Comparison of ENCODE assay signal across 24 cellular contexts in genomic region chr2:158963036-158963435, GRCh38.
"Had no signal": no experiment of that assay in that cellular context is flagged by ENCODE, and none has a peak within 500 bp of the region (broad histone marks: within the 10 kb centered on the region; RNA-seq: fewer than 3 reads in every experiment).

No MANE protein-coding gene starts in this region.

- H3K36me3 Mint-ChIP-seq: activated CD8-positive, alpha-beta memory T cell treated with anti-CD3 and anti-CD28 coated beads, Interleukin-2, amount 10 ng/mL, durations not matched to agents 7 days and 5 days; activated naive CD4-positive, alpha-beta T cell treated with anti-CD3 and anti-CD28 coated beads, Interleukin-2, amount 50 U/mL, for 24 hours; WTC11 had no signal

- H3K27ac ChIP-seq: body of pancreas, SJSA1 had no signal

- H3K36me3 ChIP-seq: SJSA1 had no signal

- H3K4me1 Mint-ChIP-seq: activated CD4-positive, alpha-beta T cell treated with anti-CD3 and anti-CD28 coated beads, Interleukin-2, amount 10 ng/mL, durations not matched to agents 24 days and 14 days; activated naive CD4-positive, alpha-beta T cell treated with anti-CD3 and anti-CD28 coated beads, Interleukin-2, amount 50 U/mL, for 24 hours had no signal

- H3K4me3 Mint-ChIP-seq: activated CD4-positive, alpha-beta T cell treated with anti-CD3 and anti-CD28 coated beads, Interleukin-2, amount 10 ng/mL, durations not matched to agents 24 days and 14 days; activated CD8-positive, alpha-beta memory T cell treated with anti-CD3 and anti-CD28 coated beads, Interleukin-2, amount 10 ng/mL, durations not matched to agents 7 days and 5 days; activated naive CD4-positive, alpha-beta T cell treated with anti-CD3 and anti-CD28 coated beads, Interleukin-2, amount 50 U/mL, for 24 hours; activated T-cell treated with anti-CD3 and anti-CD28 coated beads, Interleukin-2, amount 50 U/mL, for 24 hours; activated T-helper 1 cell treated with anti-CD3 and anti-CD28 coated beads, Interleukin-12 subunit alpha, Interleukin-12 subunit beta, Interleukin-2, Interleukin-4 antibody, amounts not matched to agents 30 ng/mL and 10 ng/mL and 1 ng/mL, durations not matched to agents 14 hours and 24 hours and 36 hours; WTC11 had no signal

- DNase-seq: activated CD4-positive, alpha-beta T cell treated with anti-CD3 and anti-CD28 coated beads, Interleukin-2, amount 10 ng/mL, durations not matched to agents 24 days and 14 days; activated CD4-positive, alpha-beta T cell treated with anti-CD3 and anti-CD28 coated beads, Interleukin-2, amount 50 U/mL, for 48 hours; activated CD4-positive, CD25-positive, alpha-beta regulatory T cell treated with anti-CD3 and anti-CD28 coated beads, Interleukin-2, amount 50 U/mL, for 72 hours; activated CD8-positive, alpha-beta memory T cell treated with anti-CD3 and anti-CD28 coated beads, Interleukin-2, amount 10 ng/mL, durations not matched to agents 7 days and 5 days; activated effector memory CD4-positive, alpha-beta T cell treated with Interleukin-2 at 50 U/mL for 16 hours; activated naive CD4-positive, alpha-beta T cell; activated T-cell treated with anti-CD3 and anti-CD28 coated beads, Interleukin-2, amount 50 U/mL, for 24 hours; aorta; body of pancreas; central memory CD4-positive, alpha-beta T cell; Karpas-422; MM.1S; NCI-H1105; NCI-H1436; NCI-H1694 treated with DMSO at 0.1 percent for 48 hours; NCI-H2029 treated with DMSO at 0.1 percent for 48 hours; NCI-H446; NCI-H526; SHP77; SW 1271 had no signal

- H3K27ac Mint-ChIP-seq: activated CD4-positive, alpha-beta T cell treated with anti-CD3 and anti-CD28 coated beads, Interleukin-2, amount 10 ng/mL, durations not matched to agents 24 days and 14 days; activated CD8-positive, alpha-beta memory T cell treated with anti-CD3 and anti-CD28 coated beads, Interleukin-2, amount 10 ng/mL, durations not matched to agents 7 days and 5 days; activated naive CD4-positive, alpha-beta T cell treated with anti-CD3 and anti-CD28 coated beads, Interleukin-2, amount 50 U/mL, for 24 hours; activated T-cell treated with anti-CD3 and anti-CD28 coated beads, Interleukin-2, amount 50 U/mL, for 24 hours; activated T-helper 1 cell treated with anti-CD3 and anti-CD28 coated beads, Interleukin-12 subunit alpha, Interleukin-12 subunit beta, Interleukin-2, Interleukin-4 antibody, amounts not matched to agents 30 ng/mL and 10 ng/mL and 1 ng/mL, durations not matched to agents 14 hours and 24 hours and 36 hours; WTC11 had no signal

- H3K4me3 ChIP-seq: body of pancreas, SJSA1 had no signal

- H3K9me3 ChIP-seq: body of pancreas, SJSA1 had no signal

- H3K9me3 Mint-ChIP-seq: activated CD4-positive, alpha-beta T cell treated with anti-CD3 and anti-CD28 coated beads, Interleukin-2, amount 10 ng/mL, durations not matched to agents 24 days and 14 days; activated naive CD4-positive, alpha-beta T cell treated with anti-CD3 and anti-CD28 coated beads, Interleukin-2, amount 50 U/mL, for 24 hours; activated T-cell treated with anti-CD3 and anti-CD28 coated beads, Interleukin-2, amount 50 U/mL, for 24 hours; activated T-helper 1 cell treated with anti-CD3 and anti-CD28 coated beads, Interleukin-12 subunit alpha, Interleukin-12 subunit beta, Interleukin-2, Interleukin-4 antibody, amounts not matched to agents 30 ng/mL and 10 ng/mL and 1 ng/mL, durations not matched to agents 14 hours and 24 hours and 36 hours had no signal

- H3K27me3 ChIP-seq: body of pancreas, SJSA1 had no signal
